ENCODE assay signal across 28 cellular contexts in the genomic region with DNA sequence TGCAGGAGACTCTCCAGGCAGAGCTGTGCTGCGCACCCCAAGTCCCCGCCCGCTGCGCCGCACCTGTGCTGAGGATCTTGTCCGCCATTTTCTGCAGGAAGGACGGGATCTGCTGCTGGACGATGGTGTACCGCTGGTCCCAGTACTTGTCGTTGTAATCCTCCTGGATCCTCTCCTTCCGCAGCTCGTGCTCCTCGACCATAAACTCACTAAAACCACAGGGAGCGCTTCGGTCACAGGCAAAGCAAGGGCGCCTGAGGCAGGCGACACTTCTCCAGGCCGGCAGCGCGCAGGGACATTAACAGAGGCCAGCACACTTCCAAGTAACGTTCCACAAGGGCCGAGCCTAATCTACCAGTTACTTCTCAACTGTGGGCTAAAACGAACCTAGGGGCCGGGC. TPM values are rescaled to one million over a fixed set of nuclear protein-coding genes. Genes with fewer than 3 reads are reported as not detected.
DNase-seq lines count a peak whose midpoint lies in the region; ATAC-seq, FAIRE-seq and TF ChIP-seq lines count a peak whose summit lies in the region.
"Had no signal": no experiment of that assay in that cellular context is flagged by ENCODE, and none has a peak within 500 bp of the region (broad histone marks: within the 10 kb centered on the region; RNA-seq: fewer than 3 reads in every experiment).

No MANE protein-coding gene starts in this region.

- H2AFZ ChIP-seq in HepG2 (ENCODE audit: low read length), result no peak overlapping the region
- no peak overlapping the region for H2AFZ ChIP-seq in neuronal stem cell (ENCODE audit: low read length)

- H3K27ac ChIP-seq in HepG2 (ENCODE audit: extremely low read length, insufficient read depth, low read length), result no peak overlapping the region
- no peak overlapping the region for H3K27ac ChIP-seq in right lobe of liver
- H3K27ac ChIP-seq in neuronal stem cell (replicated peaks; ENCODE audit: low read length), result no peak overlapping the region
- H3K27ac ChIP-seq: 22Rv1; A549; BLaER1 treated with 17β-estradiol and CSF1 and Interleukin-3, amounts not matched to agents 10 nM and 100 nM; C4-2B had no signal

- H3K9me3 ChIP-seq in HepG2 (ENCODE audit: low read length) (no peaks in the 10 kb centered on the region), right lobe of liver (no peaks in the 10 kb centered on the region), neuronal stem cell (replicated peaks in 1 of 2; ENCODE audit: control insufficient read depth in 2 of 2, insufficient read depth in 1 of 2, low read depth in 1 of 2, low read length in 2 of 2) (no peaks in the 10 kb centered on the region)
- H3K9me3 ChIP-seq: A549; BLaER1 treated with 17β-estradiol and CSF1 and Interleukin-3, amounts not matched to agents 10 nM and 100 nM had no signal

- DNase-seq in HepG2 (ENCODE audit: low spot score), result no peak
- DNase-seq in right lobe of liver, result no peak
- no peak for DNase-seq in neuronal stem cell (ENCODE audit: low spot score)
- no peak for DNase-seq in COLO668 (lab: John Stamatoyannopoulos, UW; ENCODE audit: unreplicated experiment)
- DNase-seq: AML-193; CD4-positive, alpha-beta T cell; CD8-positive, alpha-beta T cell; COR-L47; DMS 273 treated with DMSO at 0.1 percent for 48 hours; DMS153; DMS53; DMS79; DND-41; EL; GDM1 had no signal

- H3K4me3 ChIP-seq in HepG2 (replicated peaks in 1 of 3; ENCODE audit: insufficient read depth in 1 of 3, low read depth in 2 of 3, low read length in 3 of 3) (no peak overlapping the region), right lobe of liver (no peak overlapping the region), neuronal stem cell (ENCODE audit: low read length in 2 of 2) (no peak overlapping the region)
- H3K4me3 ChIP-seq: A549; BLaER1 treated with 17β-estradiol and CSF1 and Interleukin-3, amounts not matched to agents 10 nM and 100 nM; GM12878 had no signal

- peak overlapping the region; percentile 17 for H4K8ac ChIP-seq in neuronal stem cell (ENCODE audit: low read depth, low read length)

- POLR2A ChIA-PET in HepG2 (lab: Yijun Ruan, JAX), result no interaction called here

- BruUV-seq in HepG2 (replicated peaks; lab: Mats Ljungman, UMichigan), result no TSS peak

- no peaks in the 10 kb centered on the region for H3K79me2 ChIP-seq in HepG2 (ENCODE audit: insufficient read depth, low read length)

- peaks cover 17 to 63% of the 10 kb centered on the region in 2 experiments; a peak in 4 of 5 replicates for H3K36me3 ChIP-seq in HepG2 (replicated peaks in 1 of 2; ENCODE audit: control insufficient read depth in 1 of 2, insufficient read depth in 2 of 2, low read length in 2 of 2)
- H3K36me3 ChIP-seq in right lobe of liver, result peaks cover 6 to 81% (median 33%) of the 10 kb centered on the region in 4 donors
- peaks cover 47 to 82% of the 10 kb centered on the region in 2 donors for H3K36me3 ChIP-seq in neuronal stem cell (replicated peaks in 1 of 2; ENCODE audit: control insufficient read depth in 2 of 2, insufficient read depth in 2 of 2, low read length in 2 of 2)

- H2BK12ac ChIP-seq in neuronal stem cell (ENCODE audit: low read length), result no peak overlapping the region

- TF ChIP-seq CTCF in HepG2 (CRISPR knock-in tag; IDR thresholded peaks at IDR 0.05), result no peak
- no peak for TF ChIP-seq CTCF in right lobe of liver (IDR thresholded peaks at IDR 0.05)

- no peak for TF ChIP-seq RAD21 in HepG2 (CRISPR knock-in tag; IDR thresholded peaks at IDR 0.05)

- TF ChIP-seq POLR2A in HepG2 (IDR thresholded peaks at IDR 0.05; ENCODE audit: insufficient read depth in 1 of 2, low read depth in 2 of 2, low read length in 2 of 2), result no peak
- TF ChIP-seq POLR2A in right lobe of liver (IDR thresholded peaks at IDR 0.05), result no peak

- ATAC-seq in HepG2, result no peak
- ATAC-seq in right lobe of liver, result no peak
- ATAC-seq in HG02623 (IDR thresholded peaks at IDR 0.05; ENCODE audit: unreplicated experiment), result no peak
- ATAC-seq: A549; CD8-positive, alpha-beta T cell; GM12878 had no signal

- H3K27me3 ChIP-seq in HepG2 (ENCODE audit: control insufficient read depth in 1 of 2, insufficient read depth in 2 of 2, low read length in 2 of 2), result no peaks in the 10 kb centered on the region
- H3K27me3 ChIP-seq in right lobe of liver, result no peaks in the 10 kb centered on the region
- H3K27me3 ChIP-seq in neuronal stem cell (ENCODE audit: control insufficient read depth in 3 of 3, insufficient read depth in 3 of 3, low read depth in 1 of 3, low read length in 3 of 3), result no peaks in the 10 kb centered on the region
- H3K27me3 ChIP-seq: BLaER1 treated with 17β-estradiol and CSF1 and Interleukin-3, amounts not matched to agents 10 nM and 100 nM had no signal

- no peak overlapping the region for H2BK120ac ChIP-seq in neuronal stem cell (ENCODE audit: low read depth, low read length)

- WGBS in HepG2 (ENCODE audit: low lambda C conversion rate), result 97% methylated on average over 22 of the region's 24 CpGs
- 95% methylated on average over 17 of the region's 24 CpGs for WGBS in right lobe of liver (ENCODE audit: insufficient coverage, low coverage, low lambda C conversion rate, missing lambda C conversion rate)
- WGBS in neuronal stem cell (ENCODE audit: extremely low coverage in 2 of 2, insufficient read length in 2 of 2, insufficient replicate concordance in 1 of 2), 2 donors, result no CpG with 5 or more reads among the region's 24 CpGs

- H3K79me1 ChIP-seq in neuronal stem cell (ENCODE audit: low read depth, low read length), result peaks cover 9% of the 10 kb centered on the region

- H4K20me1 ChIP-seq in HepG2 (ENCODE audit: insufficient read depth, low read length), result no peaks in the 10 kb centered on the region

- no peak overlapping the region for H2BK15ac ChIP-seq in neuronal stem cell (ENCODE audit: low read length)

- intact Hi-C loops in HepG2 (cut with micrococcal nuclease; ENCODE audit: unreplicated experiment) (no loop called here), right lobe of liver (cut with DNase I) (no loop called here)

- CTCF ChIA-PET in HepG2 (lab: Yijun Ruan, JAX; ENCODE audit: low intra/inter-chr PET ratio, low total read pairs), result no interaction called here

- H3K4ac ChIP-seq in neuronal stem cell (ENCODE audit: low read length), result no peak overlapping the region

- H3K9ac ChIP-seq in HepG2 (ENCODE audit: insufficient read depth, low read depth, low read length) (no peak overlapping the region), neuronal stem cell (ENCODE audit: low read depth, low read length, poor library complexity) (no peak overlapping the region)
- H3K9ac ChIP-seq: BLaER1 treated with 17β-estradiol and CSF1 and Interleukin-3, amounts not matched to agents 10 nM and 100 nM had no signal

- no peak for FAIRE-seq in HepG2 (lab: Jason Lieb, UNC)
- FAIRE-seq: A549, GM12878, GM12892, GM18507 had no signal

- H4K91ac ChIP-seq in neuronal stem cell (ENCODE audit: low read depth, low read length, poor library complexity), result no peak overlapping the region

- H3K18ac ChIP-seq in neuronal stem cell (ENCODE audit: low read length), result no peak overlapping the region

- in situ Hi-C loops in HepG2 (cut with HindIII; ENCODE audit: extremely low pct_ligation_motif_present, low pct_unique_long_range_greater_than_20kb), result no loop called here

- no peaks in the 10 kb centered on the region for H3K4me1 ChIP-seq in HepG2 (ENCODE audit: insufficient read depth, low read length)
- H3K4me1 ChIP-seq in right lobe of liver, result no peaks in the 10 kb centered on the region
- H3K4me1 ChIP-seq in neuronal stem cell (ENCODE audit: control insufficient read depth in 2 of 2, insufficient read depth in 1 of 2, low read depth in 1 of 2, low read length in 2 of 2), result no peaks in the 10 kb centered on the region

- no peak overlapping the region for H2BK5ac ChIP-seq in neuronal stem cell (ENCODE audit: low read length)

- no peak for TF ChIP-seq EP300 in HepG2 (IDR thresholded peaks at IDR 0.05; ENCODE audit: low read depth in 2 of 2, low read length in 2 of 2)
- no peak for TF ChIP-seq EP300 in HepG2 (CRISPR knock-in tag; IDR thresholded peaks at IDR 0.05; ENCODE audit: borderline replicate concordance)

- H3K14ac ChIP-seq in neuronal stem cell (ENCODE audit: low read length), result no peak overlapping the region

- no peak overlapping the region for H3K23ac ChIP-seq in neuronal stem cell (ENCODE audit: low read depth, low read length, poor library complexity)

- H3K4me2 ChIP-seq in HepG2 (ENCODE audit: low read depth, low read length) (no peak overlapping the region), neuronal stem cell (ENCODE audit: insufficient read depth, low read length, poor library complexity, severe bottlenecking) (no peak overlapping the region)
- H3K4me2 ChIP-seq: A549; BLaER1 treated with 17β-estradiol and CSF1 and Interleukin-3, amounts not matched to agents 10 nM and 100 nM had no signal

- no peak overlapping the region for H2AK5ac ChIP-seq in neuronal stem cell (ENCODE audit: low read depth, low read length)

RNA-seq across cellular contexts. Expression of a gene that starts 13.1 kb away (rescaled TPM):
- total RNA-seq in HepG2 (2016; rRNA removed; fragmentation: Illumina TruSeq; extraction: Trizol), result 0.07 and 0.93 TPM in 2 replicates
- total RNA-seq in HepG2 (2016; cell fraction: cytosol; rRNA removed; fragmentation: Illumina TruSeq; extraction: Trizol; ENCODE audit: low read depth), result not detected in 2 replicates
- 0.37 TPM in 1 of 2 replicates, not detected in the other for total RNA-seq in HepG2 (2016; cell fraction: insoluble cytoplasmic fraction; rRNA removed; fragmentation: Illumina TruSeq; extraction: Trizol)
- total RNA-seq in HepG2 (2016; cell fraction: membrane; rRNA removed; fragmentation: Illumina TruSeq; extraction: Trizol), result 0.06 TPM in 1 of 2 replicates, not detected in the other
- total RNA-seq in HepG2 (2016; cell fraction: nucleus; rRNA removed; fragmentation: Illumina TruSeq; extraction: Trizol), result 0.34 and 0.50 TPM in 2 replicates
- polyA plus RNA-seq in HepG2 (2011; rRNA removed), result 0.24 and 0.65 TPM in 2 replicates
- polyA plus RNA-seq in HepG2 (2011; cell fraction: cytosol; rRNA removed), result 0.04 and 0.11 TPM in 2 replicates
- 4.2 and 6.4 TPM in 2 replicates for polyA plus RNA-seq in HepG2 (2011; cell fraction: nucleus; rRNA removed)
- 0.08 and 0.77 TPM in 2 replicates for polyA plus RNA-seq in HepG2 (2012)
- polyA plus RNA-seq in HepG2 (2016; cell fraction: cytosol; fragmentation: Illumina TruSeq; extraction: Trizol; ENCODE audit: low read depth), result not detected in 2 replicates
- polyA plus RNA-seq in HepG2 (2016; cell fraction: insoluble cytoplasmic fraction; fragmentation: Illumina TruSeq; extraction: Trizol; ENCODE audit: low read depth), result not detected in 2 replicates
- polyA plus RNA-seq in HepG2 (2016; cell fraction: membrane; fragmentation: Illumina TruSeq; extraction: Trizol; ENCODE audit: low read depth), result 0.06 TPM in 1 of 2 replicates, not detected in the other
- 0.60 and 0.63 TPM in 2 replicates for polyA plus RNA-seq in HepG2 (2016; cell fraction: nucleus; fragmentation: Illumina TruSeq; extraction: Trizol; ENCODE audit: insufficient read depth, low read depth)
- polyA minus RNA-seq in HepG2 (2011; rRNA and poly(A)+ RNA removed; ENCODE audit: low replicate concordance), result 0.06 and 2.8 TPM in 2 replicates
- not detected in 2 replicates for polyA minus RNA-seq in HepG2 (2011; cell fraction: cytosol; rRNA and poly(A)+ RNA removed)
- polyA minus RNA-seq in HepG2 (2011; cell fraction: nucleus; rRNA and poly(A)+ RNA removed), result 1.6 and 1.7 TPM in 2 replicates
- total RNA-seq in right lobe of liver, result 1 to 10 TPM; 2.6 to 8.8 (median 5.2) TPM
- 1.1 TPM for polyA plus RNA-seq in neuronal stem cell (2013, experiment 1 of 2)
- polyA plus RNA-seq in neuronal stem cell (2013, experiment 2 of 2), result 1.3 TPM

RNA-seq across cellular contexts. Expression of a gene that starts 18.9 kb away (rescaled TPM):
- total RNA-seq in HepG2 (2016; rRNA removed; fragmentation: Illumina TruSeq; extraction: Trizol), result 34.5 and 44.1 TPM in 2 replicates
- 7.2 and 8.9 TPM in 2 replicates for total RNA-seq in HepG2 (2016; cell fraction: cytosol; rRNA removed; fragmentation: Illumina TruSeq; extraction: Trizol; ENCODE audit: low read depth)
- 37.9 and 41.1 TPM in 2 replicates for total RNA-seq in HepG2 (2016; cell fraction: insoluble cytoplasmic fraction; rRNA removed; fragmentation: Illumina TruSeq; extraction: Trizol)
- 17.0 and 24.0 TPM in 2 replicates for total RNA-seq in HepG2 (2016; cell fraction: membrane; rRNA removed; fragmentation: Illumina TruSeq; extraction: Trizol)
- 16.5 and 20.7 TPM in 2 replicates for total RNA-seq in HepG2 (2016; cell fraction: nucleus; rRNA removed; fragmentation: Illumina TruSeq; extraction: Trizol)
- 21.3 and 22.6 TPM in 2 replicates for polyA plus RNA-seq in HepG2 (2011; rRNA removed)
- 14.3 and 19.4 TPM in 2 replicates for polyA plus RNA-seq in HepG2 (2011; cell fraction: cytosol; rRNA removed)
- 51.6 and 62.8 TPM in 2 replicates for polyA plus RNA-seq in HepG2 (2011; cell fraction: nucleus; rRNA removed)
- 17.9 and 24.1 TPM in 2 replicates for polyA plus RNA-seq in HepG2 (2012)
- polyA plus RNA-seq in HepG2 (2016; cell fraction: cytosol; fragmentation: Illumina TruSeq; extraction: Trizol; ENCODE audit: low read depth), result 4.7 and 4.8 TPM in 2 replicates
- polyA plus RNA-seq in HepG2 (2016; cell fraction: insoluble cytoplasmic fraction; fragmentation: Illumina TruSeq; extraction: Trizol; ENCODE audit: low read depth), result 34.0 and 36.8 TPM in 2 replicates
- 8.5 and 11.7 TPM in 2 replicates for polyA plus RNA-seq in HepG2 (2016; cell fraction: membrane; fragmentation: Illumina TruSeq; extraction: Trizol; ENCODE audit: low read depth)
- polyA plus RNA-seq in HepG2 (2016; cell fraction: nucleus; fragmentation: Illumina TruSeq; extraction: Trizol; ENCODE audit: insufficient read depth, low read depth), result 51.1 and 52.9 TPM in 2 replicates
- polyA minus RNA-seq in HepG2 (2011; rRNA and poly(A)+ RNA removed; ENCODE audit: low replicate concordance), result 49.0 and 64.6 TPM in 2 replicates
- 16.4 and 17.1 TPM in 2 replicates for polyA minus RNA-seq in HepG2 (2011; cell fraction: cytosol; rRNA and poly(A)+ RNA removed)
- polyA minus RNA-seq in HepG2 (2011; cell fraction: nucleus; rRNA and poly(A)+ RNA removed), result 29.6 and 40.8 TPM in 2 replicates
- 10 to 100 TPM; 19.6 to 30.0 (median 25.6) TPM for total RNA-seq in right lobe of liver
- polyA plus RNA-seq in neuronal stem cell (2013, experiment 1 of 2), result 33.5 TPM
- 35.6 TPM for polyA plus RNA-seq in neuronal stem cell (2013, experiment 2 of 2)

RNA-seq across cellular contexts. Expression of a gene that starts 19.0 kb away (rescaled TPM):
- total RNA-seq in HepG2 (2016; rRNA removed; fragmentation: Illumina TruSeq; extraction: Trizol) (53.4 and 66.4 TPM in 2 replicates), right lobe of liver (10 to 100 TPM; 17.4 to 30.2 (median 25.9) TPM)
- 127 and 151 TPM in 2 replicates for total RNA-seq in HepG2 (2016; cell fraction: cytosol; rRNA removed; fragmentation: Illumina TruSeq; extraction: Trizol; ENCODE audit: low read depth)
- 45.9 and 63.3 TPM in 2 replicates for total RNA-seq in HepG2 (2016; cell fraction: insoluble cytoplasmic fraction; rRNA removed; fragmentation: Illumina TruSeq; extraction: Trizol)
- total RNA-seq in HepG2 (2016; cell fraction: membrane; rRNA removed; fragmentation: Illumina TruSeq; extraction: Trizol), result 118 and 128 TPM in 2 replicates
- total RNA-seq in HepG2 (2016; cell fraction: nucleus; rRNA removed; fragmentation: Illumina TruSeq; extraction: Trizol), result 24.0 and 36.2 TPM in 2 replicates
- polyA plus RNA-seq in HepG2 (2011; rRNA removed), result 35.6 and 37.0 TPM in 2 replicates
- 27.9 and 34.4 TPM in 2 replicates for polyA plus RNA-seq in HepG2 (2011; cell fraction: cytosol; rRNA removed)
- 40.1 and 48.7 TPM in 2 replicates for polyA plus RNA-seq in HepG2 (2011; cell fraction: nucleus; rRNA removed)
- 30.0 and 30.3 TPM in 2 replicates for polyA plus RNA-seq in HepG2 (2012)
- polyA plus RNA-seq in HepG2 (2016; cell fraction: cytosol; fragmentation: Illumina TruSeq; extraction: Trizol; ENCODE audit: low read depth), result 150 and 156 TPM in 2 replicates
- 57.9 and 63.8 TPM in 2 replicates for polyA plus RNA-seq in HepG2 (2016; cell fraction: insoluble cytoplasmic fraction; fragmentation: Illumina TruSeq; extraction: Trizol; ENCODE audit: low read depth)
- polyA plus RNA-seq in HepG2 (2016; cell fraction: membrane; fragmentation: Illumina TruSeq; extraction: Trizol; ENCODE audit: low read depth), result 121 and 129 TPM in 2 replicates
- 62.1 and 62.9 TPM in 2 replicates for polyA plus RNA-seq in HepG2 (2016; cell fraction: nucleus; fragmentation: Illumina TruSeq; extraction: Trizol; ENCODE audit: insufficient read depth, low read depth)
- 48.5 and 63.6 TPM in 2 replicates for polyA minus RNA-seq in HepG2 (2011; rRNA and poly(A)+ RNA removed; ENCODE audit: low replicate concordance)
- polyA minus RNA-seq in HepG2 (2011; cell fraction: cytosol; rRNA and poly(A)+ RNA removed), result 11.6 and 21.1 TPM in 2 replicates
- polyA minus RNA-seq in HepG2 (2011; cell fraction: nucleus; rRNA and poly(A)+ RNA removed), result 13.3 and 16.2 TPM in 2 replicates
- polyA plus RNA-seq in neuronal stem cell (2013, experiment 1 of 2), result 40.1 TPM
- polyA plus RNA-seq in neuronal stem cell (2013, experiment 2 of 2), result 35.5 TPM

RNA-seq across cellular contexts. Expression of a gene that starts 46.9 kb away (rescaled TPM):
- total RNA-seq in HepG2 (2016; rRNA removed; fragmentation: Illumina TruSeq; extraction: Trizol), result not detected in 2 replicates
- total RNA-seq in HepG2 (2016; cell fraction: cytosol; rRNA removed; fragmentation: Illumina TruSeq; extraction: Trizol; ENCODE audit: low read depth), result not detected in 2 replicates
- not detected in 2 replicates for total RNA-seq in HepG2 (2016; cell fraction: insoluble cytoplasmic fraction; rRNA removed; fragmentation: Illumina TruSeq; extraction: Trizol)
- total RNA-seq in HepG2 (2016; cell fraction: membrane; rRNA removed; fragmentation: Illumina TruSeq; extraction: Trizol), result not detected in 2 replicates
- not detected in 2 replicates for total RNA-seq in HepG2 (2016; cell fraction: nucleus; rRNA removed; fragmentation: Illumina TruSeq; extraction: Trizol)
- 0.08 and 0.21 TPM in 2 replicates for polyA plus RNA-seq in HepG2 (2011; rRNA removed)
- polyA plus RNA-seq in HepG2 (2011; cell fraction: cytosol; rRNA removed), result 0.12 and 0.31 TPM in 2 replicates
- polyA plus RNA-seq in HepG2 (2011; cell fraction: nucleus; rRNA removed), result 0.50 and 0.55 TPM in 2 replicates
- polyA plus RNA-seq in HepG2 (2012), result 0.23 and 0.35 TPM in 2 replicates
- polyA plus RNA-seq in HepG2 (2016; cell fraction: cytosol; fragmentation: Illumina TruSeq; extraction: Trizol; ENCODE audit: low read depth), result not detected in 2 replicates
- polyA plus RNA-seq in HepG2 (2016; cell fraction: insoluble cytoplasmic fraction; fragmentation: Illumina TruSeq; extraction: Trizol; ENCODE audit: low read depth), result not detected in 2 replicates
- not detected in 2 replicates for polyA plus RNA-seq in HepG2 (2016; cell fraction: membrane; fragmentation: Illumina TruSeq; extraction: Trizol; ENCODE audit: low read depth)
- polyA plus RNA-seq in HepG2 (2016; cell fraction: nucleus; fragmentation: Illumina TruSeq; extraction: Trizol; ENCODE audit: insufficient read depth, low read depth), result not detected in 2 replicates
- polyA minus RNA-seq in HepG2 (2011; rRNA and poly(A)+ RNA removed; ENCODE audit: low replicate concordance), result 0.12 TPM in 1 of 2 replicates, not detected in the other
- not detected in 2 replicates for polyA minus RNA-seq in HepG2 (2011; cell fraction: cytosol; rRNA and poly(A)+ RNA removed)
- not detected in 2 replicates for polyA minus RNA-seq in HepG2 (2011; cell fraction: nucleus; rRNA and poly(A)+ RNA removed)
- not detected for total RNA-seq in right lobe of liver
- polyA plus RNA-seq in neuronal stem cell (2013, experiment 1 of 2), result 9.4 TPM
- polyA plus RNA-seq in neuronal stem cell (2013, experiment 2 of 2), result 11.0 TPM
- total RNA-seq: A172, B cell, Daoy, GM12878 had no signal

RNA-seq across cellular contexts. Expression of a gene that starts 52.1 kb away (rescaled TPM):
- total RNA-seq in HepG2 (2016; rRNA removed; fragmentation: Illumina TruSeq; extraction: Trizol) (not detected in 2 replicates), right lobe of liver (under 1 TPM; 0.09 to 0.38 (median 0.19) TPM)
- total RNA-seq in HepG2 (2016; cell fraction: cytosol; rRNA removed; fragmentation: Illumina TruSeq; extraction: Trizol; ENCODE audit: low read depth), result not detected in 2 replicates
- not detected in 2 replicates for total RNA-seq in HepG2 (2016; cell fraction: insoluble cytoplasmic fraction; rRNA removed; fragmentation: Illumina TruSeq; extraction: Trizol)
- total RNA-seq in HepG2 (2016; cell fraction: membrane; rRNA removed; fragmentation: Illumina TruSeq; extraction: Trizol), result not detected in 2 replicates
- not detected in 2 replicates for total RNA-seq in HepG2 (2016; cell fraction: nucleus; rRNA removed; fragmentation: Illumina TruSeq; extraction: Trizol)
- polyA plus RNA-seq in HepG2 (2011; rRNA removed), result not detected in 2 replicates
- not detected in 2 replicates for polyA plus RNA-seq in HepG2 (2011; cell fraction: cytosol; rRNA removed)
- not detected in 2 replicates for polyA plus RNA-seq in HepG2 (2011; cell fraction: nucleus; rRNA removed)
- polyA plus RNA-seq in HepG2 (2012), result not detected in 2 replicates
- not detected in 2 replicates for polyA plus RNA-seq in HepG2 (2016; cell fraction: cytosol; fragmentation: Illumina TruSeq; extraction: Trizol; ENCODE audit: low read depth)
- not detected in 2 replicates for polyA plus RNA-seq in HepG2 (2016; cell fraction: insoluble cytoplasmic fraction; fragmentation: Illumina TruSeq; extraction: Trizol; ENCODE audit: low read depth)
- not detected in 2 replicates for polyA plus RNA-seq in HepG2 (2016; cell fraction: membrane; fragmentation: Illumina TruSeq; extraction: Trizol; ENCODE audit: low read depth)
- polyA plus RNA-seq in HepG2 (2016; cell fraction: nucleus; fragmentation: Illumina TruSeq; extraction: Trizol; ENCODE audit: insufficient read depth, low read depth), result not detected in 2 replicates
- not detected in 2 replicates for polyA minus RNA-seq in HepG2 (2011; rRNA and poly(A)+ RNA removed; ENCODE audit: low replicate concordance)
- polyA minus RNA-seq in HepG2 (2011; cell fraction: cytosol; rRNA and poly(A)+ RNA removed), result not detected in 2 replicates
- polyA minus RNA-seq in HepG2 (2011; cell fraction: nucleus; rRNA and poly(A)+ RNA removed), result not detected in 2 replicates
- 0.42 TPM for polyA plus RNA-seq in neuronal stem cell (2013, experiment 1 of 2)
- 0.35 TPM for polyA plus RNA-seq in neuronal stem cell (2013, experiment 2 of 2)
- total RNA-seq: A172; B cell; CD8-positive, alpha-beta T cell; Daoy; G401; GM12878 had no signal
- polyA plus RNA-seq: A549, BJ had no signal
